Comparison of ENCODE assay signal across 8 cellular contexts in genomic region chr2:39620067-39620466, GRCh38. TPM values are rescaled to one million over a fixed set of nuclear protein-coding genes. Genes with fewer than 3 reads are reported as not detected.
DNase-seq lines count a peak whose midpoint lies in the region; ATAC-seq and TF ChIP-seq lines count a peak whose summit lies in the region.

No MANE protein-coding gene starts in this region.

- peaks cover 23% of the 10 kb centered on the region for H3K27me3 Mint-ChIP-seq in activated CD8-positive, alpha-beta T cell treated with anti-CD3 and anti-CD28 coated beads, Interleukin-2, amount 10 ng/mL, durations not matched to agents 7 days and 5 days (ENCODE audit: low read depth)

- H3K36me3 ChIP-seq in MM.1S (replicated peaks; ENCODE audit: insufficient read depth, low read length): no peaks in the 10 kb centered on the region

- CTCF ChIA-PET in activated CD8-positive, alpha-beta T cell treated with anti-CD3 and anti-CD28 coated beads, Interleukin-2, amount 10 ng/mL, durations not matched to agents 7 days and 5 days (lab: Charles Lee): no interaction called here

- H4K20me1 ChIP-seq in MM.1S (ENCODE audit: insufficient read depth, low read length): no peaks in the 10 kb centered on the region

- no peak overlapping the region for H3K9ac ChIP-seq in MM.1S (ENCODE audit: low read length)

- H3K4me1 ChIP-seq in MM.1S (ENCODE audit: low read length): no peaks in the 10 kb centered on the region

- intact Hi-C loops in left colon (cut with DNase I, micrococcal nuclease): no loop called here

- no peak overlapping the region for H3K4me3 ChIP-seq in AG09309 (ENCODE audit: control insufficient read depth, low read depth, low read length)
- H3K4me3 ChIP-seq in MM.1S (ENCODE audit: low read length): no peak overlapping the region

- H3K9me2 ChIP-seq in MM.1S (replicated peaks; ENCODE audit: insufficient read depth, low read length): no peaks in the 10 kb centered on the region

- H3K4me2 ChIP-seq in MM.1S (ENCODE audit: low read depth, low read length): no peak overlapping the region

- H3K4me1 Mint-ChIP-seq in activated CD8-positive, alpha-beta T cell treated with anti-CD3 and anti-CD28 coated beads, Interleukin-2, amount 10 ng/mL, durations not matched to agents 7 days and 5 days (ENCODE audit: low read depth): no peaks in the 10 kb centered on the region

- no peak overlapping the region for H2AFZ ChIP-seq in MM.1S (ENCODE audit: low read length)

- H3K27ac ChIP-seq in MM.1S (ENCODE audit: low read length): no peak overlapping the region

- H3K27ac Mint-ChIP-seq in activated CD8-positive, alpha-beta T cell treated with anti-CD3 and anti-CD28 coated beads, Interleukin-2, amount 10 ng/mL, durations not matched to agents 7 days and 5 days: no peak overlapping the region

- no peaks in the 10 kb centered on the region for H3K9me3 Mint-ChIP-seq in activated CD8-positive, alpha-beta T cell treated with anti-CD3 and anti-CD28 coated beads, Interleukin-2, amount 10 ng/mL, durations not matched to agents 7 days and 5 days (ENCODE audit: insufficient read depth)

- ATAC-seq in activated CD8-positive, alpha-beta T cell treated with anti-CD3 and anti-CD28 coated beads, Interleukin-2, amount 10 ng/mL, durations not matched to agents 7 days and 5 days: no peak
- ATAC-seq in left colon (no peak), GM21515 (IDR thresholded peaks at IDR 0.05; ENCODE audit: unreplicated experiment) (no peak), HG02885 (IDR thresholded peaks at IDR 0.05; ENCODE audit: poor library complexity, unreplicated experiment) (no peak)

- POLR2A ChIA-PET in activated CD8-positive, alpha-beta T cell treated with anti-CD3 and anti-CD28 coated beads, Interleukin-2, amount 10 ng/mL, durations not matched to agents 7 days and 5 days (lab: Charles Lee): no interaction called here

- no peaks in the 10 kb centered on the region for H3K9me3 ChIP-seq in MM.1S (replicated peaks; ENCODE audit: insufficient read depth, low read length)

- TF ChIP-seq CTCF in AG09309 (IDR thresholded peaks at IDR 0.05; ENCODE audit: control insufficient read depth, insufficient read depth, low read depth, low read length, missing control alignments): no peak
- no peak for TF ChIP-seq CTCF in MM.1S (IDR thresholded peaks at IDR 0.05; ENCODE audit: low read length)

- DNase-seq in AG09309 (ENCODE audit: low read depth): peak; percentile 82
- peak; percentile 81 for DNase-seq in HT1080 (ENCODE audit: low read depth)
- DNase-seq in activated CD8-positive, alpha-beta T cell treated with anti-CD3 and anti-CD28 coated beads, Interleukin-2, amount 10 ng/mL, durations not matched to agents 7 days and 5 days: peak; percentile 24
- peak; percentile 24 to 28 for DNase-seq in left colon
- DNase-seq in NCI-H82 treated with DMSO at 0.1 percent for 48 hours (lab: John Stamatoyannopoulos, UW; ENCODE audit: unreplicated experiment): no peak
- DNase-seq in MM.1S: no peak

- no peaks in the 10 kb centered on the region for H3K27me3 ChIP-seq in MM.1S (replicated peaks; ENCODE audit: insufficient read depth, low read length)

- no peak overlapping the region for H3K4me3 Mint-ChIP-seq in activated CD8-positive, alpha-beta T cell treated with anti-CD3 and anti-CD28 coated beads, Interleukin-2, amount 10 ng/mL, durations not matched to agents 7 days and 5 days

- H3F3A ChIP-seq in MM.1S (ENCODE audit: insufficient read depth, low read length): no peaks in the 10 kb centered on the region

- H3K79me2 ChIP-seq in MM.1S (ENCODE audit: low read length): no peaks in the 10 kb centered on the region

- no peaks in the 10 kb centered on the region for H3K36me3 Mint-ChIP-seq in activated CD8-positive, alpha-beta T cell treated with anti-CD3 and anti-CD28 coated beads, Interleukin-2, amount 10 ng/mL, durations not matched to agents 7 days and 5 days (ENCODE audit: low read depth)

RNA-seq across cellular contexts. Expression of gene TMEM178A, which starts 45.6 kb away (rescaled TPM):
- total RNA-seq in HT1080 (2014; rRNA removed; shearing (Covaris generic)): not detected in 2 replicates
- polyA plus RNA-seq in HT1080 (2015; cell fraction: cytosol; rRNA removed): 0.14 and 0.28 TPM in 2 replicates
- polyA plus RNA-seq in HT1080 (2015; cell fraction: nucleus; rRNA removed): 2.9 and 3.1 TPM in 2 replicates
- total RNA-seq in activated CD8-positive, alpha-beta T cell treated with anti-CD3 and anti-CD28 coated beads, Interleukin-2, amount 10 ng/mL, durations not matched to agents 7 days and 5 days: not detected
- 1 to 10 TPM; 1.6 to 2.0 TPM for total RNA-seq in left colon

Comparison
In these comparisons a context has a peak if more than half of its experiments do, and no peak if none do; other contexts are left out.
1. DNase-seq: peak in AG09309 (single experiment), HT1080 (single experiment), activated CD8-positive, alpha-beta T cell treated with anti-CD3 and anti-CD28 coated beads, Interleukin-2, amount 10 ng/mL, durations not matched to agents 7 days and 5 days (single experiment) and left colon (2 of 2); none in NCI-H82 treated with DMSO at 0.1 percent for 48 hours (single experiment) and MM.1S (single experiment).